ENCODE assay signal across 29 cellular contexts in the genomic region with DNA sequence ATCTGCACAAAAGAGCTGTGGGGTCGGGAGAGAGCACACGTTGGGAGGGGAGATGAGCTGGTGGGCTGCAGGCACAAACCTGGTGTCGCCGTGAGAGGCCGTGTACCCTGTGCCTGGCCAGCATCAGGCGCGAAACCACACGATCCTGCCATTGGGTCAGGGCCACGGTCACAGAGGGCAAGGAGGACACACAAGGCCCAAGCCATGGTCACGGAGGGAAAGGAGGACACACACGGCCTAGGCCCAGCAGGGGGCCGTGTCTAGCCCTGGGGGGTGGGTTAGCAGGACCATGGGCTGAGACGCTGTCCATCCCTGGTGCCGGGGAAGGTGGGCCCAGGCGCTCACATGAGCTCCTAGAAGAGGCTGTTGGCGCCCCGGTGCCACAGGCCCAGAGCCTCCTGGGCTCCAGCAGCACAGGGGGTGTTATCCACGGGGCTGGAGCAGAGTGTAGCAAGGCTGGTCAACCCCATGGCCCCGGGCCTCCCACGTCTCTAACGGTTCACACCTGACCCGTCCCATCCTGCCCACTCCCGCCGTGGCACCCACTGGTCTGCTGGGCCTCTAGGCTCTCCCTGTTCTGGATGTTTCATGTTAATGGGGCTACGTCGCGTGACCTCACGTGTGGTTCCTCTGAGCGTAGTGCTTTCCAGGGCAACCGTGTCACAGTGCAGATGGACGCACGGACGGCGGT. TPM values are rescaled to one million over a fixed set of nuclear protein-coding genes. Genes with fewer than 3 reads are reported as not detected.
"Had no signal": no experiment of that assay in that cellular context is flagged by ENCODE, and none has a peak within 500 bp of the region (broad histone marks: within the 10 kb centered on the region; RNA-seq: fewer than 3 reads in every experiment).

No MANE protein-coding gene starts in this region.

- ATAC-seq: body of pancreas had no signal

- H3K9me3 ChIP-seq: body of pancreas, Peyer's patch had no signal

- H3K4me1 ChIP-seq: body of pancreas, Peyer's patch had no signal

- DNase-seq: activated B cell treated with CpG ODN at 0.5 μM for 24 hours; activated CD4-positive, alpha-beta memory T cell treated with anti-CD3 and anti-CD28 coated beads for 36 hours; activated CD4-positive, alpha-beta T cell treated with anti-CD3 and anti-CD28 coated beads for 1 hour; activated CD4-positive, alpha-beta T cell treated with anti-CD3 and anti-CD28 coated beads, Interleukin-2, amount 10 ng/mL, durations not matched to agents 7 days and 5 days; activated CD8-positive, alpha-beta memory T cell treated with anti-CD3 and anti-CD28 coated beads, Interleukin-2, amount 50 U/mL, for 4 hours; activated effector memory CD4-positive, alpha-beta T cell treated with Interleukin-2 at 50 U/mL for 16 hours; activated naive CD4-positive, alpha-beta T cell; aorta; body of pancreas; central memory CD4-positive, alpha-beta T cell; IMR-90; KG1; NCI-H1092; NCI-H1417; NCI-H1694; NCI-H2029; NCI-H345; NCI-H510A treated with DMSO at 0.1 percent for 48 hours; NCI-H69; NK-92 treated with Interleukin-12 subunit alpha and Interleukin-12 subunit beta, amount 100 ng/mL, for 24 hours; Peyer's patch; SHP77 treated with DMSO at 0.1 percent for 48 hours had no signal

- H3K4me3 Mint-ChIP-seq: activated B cell treated with CpG ODN at 0.5 μM for 24 hours; activated CD4-positive, alpha-beta memory T cell treated with anti-CD3 and anti-CD28 coated beads for 36 hours; activated CD4-positive, alpha-beta T cell treated with anti-CD3 and anti-CD28 coated beads, Interleukin-2, amount 10 ng/mL, durations not matched to agents 7 days and 5 days; activated naive CD4-positive, alpha-beta T cell treated with anti-CD3 and anti-CD28 coated beads, Interleukin-2, amount 50 U/mL, for 24 hours; activated T-helper 1 cell treated with anti-CD3 and anti-CD28 coated beads, Interleukin-12 subunit alpha, Interleukin-12 subunit beta, Interleukin-2, Interleukin-4 antibody, amounts not matched to agents 30 ng/mL and 10 ng/mL and 1 ng/mL, durations not matched to agents 14 hours and 24 hours and 36 hours; T-helper 1 cell treated with Interleukin-12 subunit alpha and Interleukin-12 subunit beta and Interleukin-4 antibody, amounts not matched to agents 30 μg/mL and 1 μg/mL, for 36 hours had no signal

- H3K27me3 ChIP-seq: body of pancreas, Peyer's patch had no signal

- H3K4me1 Mint-ChIP-seq: activated B cell treated with CpG ODN at 0.5 μM for 24 hours; activated CD4-positive, alpha-beta T cell treated with anti-CD3 and anti-CD28 coated beads, Interleukin-2, amount 10 ng/mL, durations not matched to agents 7 days and 5 days; activated naive CD4-positive, alpha-beta T cell treated with anti-CD3 and anti-CD28 coated beads, Interleukin-2, amount 50 U/mL, for 24 hours had no signal

- H3K27me3 Mint-ChIP-seq: activated B cell treated with CpG ODN at 0.5 μM for 24 hours; activated CD4-positive, alpha-beta memory T cell treated with anti-CD3 and anti-CD28 coated beads for 36 hours; activated CD4-positive, alpha-beta T cell treated with anti-CD3 and anti-CD28 coated beads, Interleukin-2, amount 10 ng/mL, durations not matched to agents 7 days and 5 days; activated naive CD4-positive, alpha-beta T cell treated with anti-CD3 and anti-CD28 coated beads, Interleukin-2, amount 50 U/mL, for 24 hours had no signal

- H3K36me3 Mint-ChIP-seq: activated naive CD4-positive, alpha-beta T cell treated with anti-CD3 and anti-CD28 coated beads, Interleukin-2, amount 50 U/mL, for 24 hours had no signal

- H3K4me3 ChIP-seq: body of pancreas, Peyer's patch had no signal

- H3K9me3 Mint-ChIP-seq: activated B cell treated with CpG ODN at 0.5 μM for 24 hours; activated CD4-positive, alpha-beta memory T cell treated with anti-CD3 and anti-CD28 coated beads for 36 hours; activated CD4-positive, alpha-beta T cell treated with anti-CD3 and anti-CD28 coated beads, Interleukin-2, amount 10 ng/mL, durations not matched to agents 7 days and 5 days; activated naive CD4-positive, alpha-beta T cell treated with anti-CD3 and anti-CD28 coated beads, Interleukin-2, amount 50 U/mL, for 24 hours; activated T-helper 1 cell treated with anti-CD3 and anti-CD28 coated beads, Interleukin-12 subunit alpha, Interleukin-12 subunit beta, Interleukin-2, Interleukin-4 antibody, amounts not matched to agents 30 ng/mL and 10 ng/mL and 1 ng/mL, durations not matched to agents 14 hours and 24 hours and 36 hours; T-helper 1 cell treated with Interleukin-12 subunit alpha and Interleukin-12 subunit beta and Interleukin-4 antibody, amounts not matched to agents 30 μg/mL and 1 μg/mL, for 36 hours had no signal

- H3K27ac ChIP-seq: body of pancreas, Peyer's patch had no signal

- H3K27ac Mint-ChIP-seq: activated B cell treated with CpG ODN at 0.5 μM for 24 hours; activated CD4-positive, alpha-beta memory T cell treated with anti-CD3 and anti-CD28 coated beads for 36 hours; activated CD4-positive, alpha-beta T cell treated with anti-CD3 and anti-CD28 coated beads, Interleukin-2, amount 10 ng/mL, durations not matched to agents 7 days and 5 days; activated naive CD4-positive, alpha-beta T cell treated with anti-CD3 and anti-CD28 coated beads, Interleukin-2, amount 50 U/mL, for 24 hours; activated T-helper 1 cell treated with anti-CD3 and anti-CD28 coated beads, Interleukin-12 subunit alpha, Interleukin-12 subunit beta, Interleukin-2, Interleukin-4 antibody, amounts not matched to agents 30 ng/mL and 10 ng/mL and 1 ng/mL, durations not matched to agents 14 hours and 24 hours and 36 hours; T-helper 1 cell treated with Interleukin-12 subunit alpha and Interleukin-12 subunit beta and Interleukin-4 antibody, amounts not matched to agents 30 μg/mL and 1 μg/mL, for 36 hours had no signal

RNA-seq across cellular contexts. Expression of gene CCDC154, which starts 7.5 kb away (rescaled TPM):
- total RNA-seq: IMR-90, M059J had no signal

RNA-seq across cellular contexts. Expression of gene PERCC1, which starts 21.0 kb away (rescaled TPM):
- total RNA-seq: activated CD4-positive, alpha-beta memory T cell treated with anti-CD3 and anti-CD28 coated beads for 36 hours; activated CD4-positive, alpha-beta T cell treated with anti-CD3 and anti-CD28 coated beads, Interleukin-2, amount 10 ng/mL, durations not matched to agents 7 days and 5 days; activated T-helper 1 cell treated with anti-CD3 and anti-CD28 coated beads, Interleukin-12 subunit alpha, Interleukin-12 subunit beta, Interleukin-2, Interleukin-4 antibody, amounts not matched to agents 30 ng/mL and 10 ng/mL and 1 ng/mL, durations not matched to agents 14 hours and 24 hours and 36 hours; aorta; body of pancreas; bronchial epithelial cell; IMR-90; LHCN-M2; M059J; Peyer's patch; SK-MEL-5 had no signal
- polyA plus RNA-seq: aorta, IMR-90 had no signal

RNA-seq across cellular contexts. Expression of gene PTX4, which starts 36.9 kb away (rescaled TPM):
- total RNA-seq: activated B cell treated with CpG ODN at 0.5 μM for 24 hours; activated CD4-positive, alpha-beta memory T cell treated with anti-CD3 and anti-CD28 coated beads for 36 hours; activated CD4-positive, alpha-beta T cell treated with anti-CD3 and anti-CD28 coated beads, Interleukin-2, amount 10 ng/mL, durations not matched to agents 7 days and 5 days; activated T-helper 1 cell treated with anti-CD3 and anti-CD28 coated beads, Interleukin-12 subunit alpha, Interleukin-12 subunit beta, Interleukin-2, Interleukin-4 antibody, amounts not matched to agents 30 ng/mL and 10 ng/mL and 1 ng/mL, durations not matched to agents 14 hours and 24 hours and 36 hours; body of pancreas; IMR-90; LHCN-M2; M059J; Peyer's patch; SK-MEL-5 had no signal
- polyA plus RNA-seq: aorta had no signal
